14 cellular contexts compared by ENCODE assay signal in the genomic region with DNA sequence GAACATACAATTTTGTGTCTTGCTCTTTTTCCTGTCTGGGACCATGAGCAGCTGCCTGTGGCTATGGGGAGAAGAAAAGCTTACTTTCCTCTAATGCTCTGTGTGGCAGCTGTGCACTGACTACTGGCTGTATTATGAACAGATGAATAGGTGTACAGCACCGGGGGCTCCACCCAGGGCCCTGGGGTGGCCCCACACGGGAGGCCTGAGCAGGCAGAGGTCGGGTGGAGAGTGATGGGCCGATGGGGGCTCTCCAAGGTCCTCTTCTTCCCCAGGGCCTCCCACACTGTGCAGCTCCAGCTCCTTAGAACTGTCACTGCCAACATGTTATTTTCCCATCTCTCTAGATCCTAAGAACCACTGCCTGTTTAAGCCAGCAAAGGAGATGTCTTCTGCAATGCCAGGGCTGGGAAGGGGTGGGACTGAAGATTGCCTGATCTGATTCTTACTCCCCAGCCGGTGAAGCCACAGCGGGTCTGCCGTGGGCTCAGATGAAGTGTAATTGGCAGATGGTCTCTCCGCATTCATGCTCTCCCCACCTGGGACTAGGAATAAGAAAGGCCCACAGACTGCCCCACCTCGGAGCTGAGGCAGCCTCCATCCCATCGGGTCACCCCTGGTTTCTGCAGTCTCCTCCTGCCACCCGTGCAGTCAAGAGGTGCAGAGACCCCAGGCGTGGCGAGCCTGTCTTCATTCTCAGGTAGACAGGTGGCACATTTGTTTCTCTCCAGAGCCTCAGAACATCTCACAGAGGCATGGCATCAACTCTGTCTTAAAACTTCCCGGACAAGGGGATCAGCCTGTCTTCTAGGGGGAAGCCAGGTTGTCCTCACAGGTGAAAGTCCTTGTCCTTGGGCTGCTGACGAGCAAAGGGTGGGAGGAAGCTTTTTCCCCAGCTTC.
DNase-seq lines count a peak whose midpoint lies in the region; ATAC-seq and TF ChIP-seq lines count a peak whose summit lies in the region.
"Had no signal": no experiment of that assay in that cellular context is flagged by ENCODE, and none has a peak within 500 bp of the region (broad histone marks: within the 10 kb centered on the region; RNA-seq: fewer than 3 reads in every experiment).

No MANE protein-coding gene starts in this region.

- H3K4me1 ChIP-seq in right cardiac atrium (ENCODE audit: control insufficient read depth, insufficient read depth, low read length) (no peaks in the 10 kb centered on the region), colonic mucosa (no peaks in the 10 kb centered on the region), skeletal muscle tissue (ENCODE audit: control insufficient read depth in 3 of 3, insufficient read depth in 3 of 3, low read length in 3 of 3) (peaks cover 38 to 75% (median 54%) of the 10 kb centered on the region in 3 donors), aorta (ENCODE audit: control insufficient read depth in 1 of 2, insufficient read depth in 2 of 2, low read length in 2 of 2) (peaks cover 0 to 3% of the 10 kb centered on the region in 2 donors)
- H3K4me1 ChIP-seq: Peyer's patch had no signal

- intact Hi-C loops in Right ventricle myocardium inferior (cut with DNase I) (loop anchor here (5.0 kb wide), 1 partner anchor 53 kb away; no protein-coding TSS in a partner anchor), right cardiac atrium (cut with DNase I) (no loop called here), colonic mucosa (cut with DNase I) (no loop called here), aorta (cut with DNase I) (no loop called here)

- TF ChIP-seq CTCF in colonic mucosa (IDR thresholded peaks at IDR 0.05), result no peak

- H3K36me3 ChIP-seq in colonic mucosa (no peaks in the 10 kb centered on the region), skeletal muscle tissue (ENCODE audit: control insufficient read depth in 3 of 3, insufficient read depth in 3 of 3, low read length in 3 of 3) (no peaks in the 10 kb centered on the region), aorta (ENCODE audit: control insufficient read depth in 1 of 2, insufficient read depth in 2 of 2, low read length in 1 of 2) (no peaks in the 10 kb centered on the region)
- H3K36me3 ChIP-seq: Peyer's patch had no signal

- H3K9me3 ChIP-seq in right cardiac atrium (ENCODE audit: control insufficient read depth, low read length) (no peaks in the 10 kb centered on the region), colonic mucosa (no peaks in the 10 kb centered on the region), skeletal muscle tissue (ENCODE audit: control insufficient read depth in 3 of 3, low read length in 3 of 3) (no peaks in the 10 kb centered on the region), aorta (ENCODE audit: control insufficient read depth, low read length) (no peaks in the 10 kb centered on the region)
- H3K9me3 ChIP-seq: Peyer's patch had no signal

- no peak overlapping the region for H3K4me3 ChIP-seq in right cardiac atrium (ENCODE audit: low read length)
- no peak overlapping the region for H3K4me3 ChIP-seq in colonic mucosa
- peak overlapping the region; percentile 17 to 27 (median 23) for H3K4me3 ChIP-seq in skeletal muscle tissue (ENCODE audit: low read length in 3 of 3)
- no peak overlapping the region for H3K4me3 ChIP-seq in aorta (ENCODE audit: low read length in 2 of 2)
- H3K4me3 ChIP-seq: GM23248, Peyer's patch had no signal

- 80% methylated on average over 15 of the region's 15 CpGs for WGBS in right cardiac atrium
- WGBS in aorta, 2 donors, result 86 to 87% methylated on average over 15 of the region's 15 CpGs

- H3K9ac ChIP-seq in colonic mucosa (ENCODE audit: low read depth in 2 of 2, low read length in 2 of 2) (no peak overlapping the region), skeletal muscle tissue (ENCODE audit: low read depth in 1 of 3, low read length in 3 of 3) (no peak overlapping the region)
- H3K9ac ChIP-seq: GM23248 had no signal

- ATAC-seq in Right ventricle myocardium inferior, result peak; percentile 20
- no peak for ATAC-seq in right cardiac atrium
- peak; percentile 42 for ATAC-seq in aorta (ENCODE audit: low FRiP score)

- H3K27me3 ChIP-seq in right cardiac atrium (ENCODE audit: control insufficient read depth, insufficient read depth), result no peaks in the 10 kb centered on the region
- H3K27me3 ChIP-seq in colonic mucosa, result no peaks in the 10 kb centered on the region
- H3K27me3 ChIP-seq in skeletal muscle tissue (ENCODE audit: control insufficient read depth in 3 of 3, insufficient read depth in 3 of 3, low read length in 3 of 3), result peaks cover 0 to 3% (median 0%) of the 10 kb centered on the region in 3 donors
- no peaks in the 10 kb centered on the region for H3K27me3 ChIP-seq in aorta (ENCODE audit: control insufficient read depth in 1 of 2, insufficient read depth in 2 of 2, low read length in 1 of 2)
- H3K27me3 ChIP-seq: Peyer's patch had no signal

- no peak overlapping the region for H3K27ac ChIP-seq in right cardiac atrium (ENCODE audit: low read length)
- H3K27ac ChIP-seq in colonic mucosa, result no peak overlapping the region
- peak overlapping the region; percentile 63 for H3K27ac ChIP-seq in skeletal muscle tissue (ENCODE audit: low read depth, low read length)
- H3K27ac ChIP-seq in aorta (ENCODE audit: low read depth in 1 of 2, low read length in 2 of 2), result no peak overlapping the region
- H3K27ac ChIP-seq: GM23248, Peyer's patch had no signal

- DNase-seq in Right ventricle myocardium inferior (ENCODE audit: missing footprints) (no peak), right cardiac atrium (no peak), colonic mucosa (peak; percentile 9), aorta (no peak), A172 (ENCODE audit: low spot score) (no peak), globus pallidus (ENCODE audit: low spot score) (no peak)
- DNase-seq: CD4-positive, alpha-beta memory T cell; DMS79; GM23248; MV-4-11; NCI-H1417 treated with DMSO at 0.1 percent for 48 hours; NCI-H2029; Peyer's patch had no signal

Comparison
In these comparisons a context has a peak if more than half of its experiments do, and no peak if none do; other contexts are left out.
1. ATAC-seq: peak in Right ventricle myocardium inferior (single experiment) and aorta (single experiment); none in right cardiac atrium (0 of 2).
2. H3K4me3 ChIP-seq: peak in skeletal muscle tissue (3 of 3); none in right cardiac atrium (single experiment), colonic mucosa (single experiment) and aorta (0 of 2).